Comparison of ENCODE assay signal across 12 cellular contexts in genomic region chr1:226672217-226672838, GRCh38.
DNase-seq lines count a peak whose midpoint lies in the region; ATAC-seq and TF ChIP-seq lines count a peak whose summit lies in the region.
"Had no signal": no experiment of that assay in that cellular context is flagged by ENCODE, and none has a peak within 500 bp of the region (broad histone marks: within the 10 kb centered on the region; RNA-seq: fewer than 3 reads in every experiment).

No MANE protein-coding gene starts in this region.

- peak overlapping the region; percentile 80 for H3K27ac ChIP-seq in 22Rv1
- peak overlapping the region; percentile 86 for H3K27ac ChIP-seq in naive thymus-derived CD4-positive, alpha-beta T cell (ENCODE audit: low read depth, low read length)
- H3K27ac ChIP-seq: right lobe of liver had no signal

- TF ChIP-seq CTCF in 22Rv1 (IDR thresholded peaks at IDR 0.05) (no peak), BE2C (IDR thresholded peaks at IDR 0.05; ENCODE audit: low read depth, low read length) (no peak)

- POLR2A ChIA-PET in naive thymus-derived CD4-positive, alpha-beta T cell (lab: Charles Lee) = interaction anchor here (0.6 to 16.9 kb wide), 9 partner anchors 11 to 61 kb away, joined by 3 to 276 read pairs (median 3); no protein-coding TSS in a partner anchor

- CTCF ChIA-PET in naive thymus-derived CD4-positive, alpha-beta T cell (lab: Charles Lee) = interaction anchor here (1.6 kb wide), 1 partner anchor 40 kb away, joined by 3 read pairs; no protein-coding TSS in a partner anchor

- DNase-seq in DMS53 (lab: John Stamatoyannopoulos, UW) (peak; percentile 89), amniotic epithelial cell (ENCODE audit: low read depth) (peak; percentile 64), BE2C (no peak)
- DNase-seq in naive thymus-derived CD4-positive, alpha-beta T cell = no peak
- DNase-seq in effector CD8-positive, alpha-beta T cell (lab: John Stamatoyannopoulos, UW) = no peak
- DNase-seq: cerebellar nuclear complex, left lung, NCI-H1105, right lobe of liver had no signal

- H3K36me3 Mint-ChIP-seq in naive thymus-derived CD4-positive, alpha-beta T cell = peaks cover 12 to 34% (median 27%) of the 10 kb centered on the region in 5 donors

- no peaks in the 10 kb centered on the region for H3K27me3 ChIP-seq in naive thymus-derived CD4-positive, alpha-beta T cell (ENCODE audit: control insufficient read depth in 2 of 2, insufficient read depth in 2 of 2, low read length in 2 of 2)
- H3K27me3 ChIP-seq in BE2C = no peaks in the 10 kb centered on the region
- H3K27me3 ChIP-seq: left lung, right lobe of liver had no signal

- H3K9me3 ChIP-seq in naive thymus-derived CD4-positive, alpha-beta T cell (ENCODE audit: control insufficient read depth in 2 of 3, low read length in 3 of 3) = no peaks in the 10 kb centered on the region
- H3K9me3 ChIP-seq in BE2C = no peaks in the 10 kb centered on the region
- H3K9me3 ChIP-seq: left lung, right lobe of liver had no signal

- peaks cover 64 to 75% (median 74%) of the 10 kb centered on the region in 7 donors for H3K4me1 Mint-ChIP-seq in naive thymus-derived CD4-positive, alpha-beta T cell

- intact Hi-C loops in naive thymus-derived CD4-positive, alpha-beta T cell (cut with micrococcal nuclease) = no loop called here

- H3K9me3 Mint-ChIP-seq in naive thymus-derived CD4-positive, alpha-beta T cell = peaks cover 0 to 4% (median 0%) of the 10 kb centered on the region in 11 donors

- H3K4me3 Mint-ChIP-seq in naive thymus-derived CD4-positive, alpha-beta T cell = peak overlapping the region in 9 of 10 donors; percentile 17 to 89 (median 55)

- H3K27me3 Mint-ChIP-seq in naive thymus-derived CD4-positive, alpha-beta T cell = peaks cover 0 to 2% (median 0%) of the 10 kb centered on the region in 5 donors

- peaks cover 0 to 13% (median 0%) of the 10 kb centered on the region in 3 experiments for H3K36me3 ChIP-seq in naive thymus-derived CD4-positive, alpha-beta T cell (ENCODE audit: control insufficient read depth in 2 of 3, insufficient read depth in 3 of 3, low read length in 3 of 3)
- H3K36me3 ChIP-seq in BE2C = no peaks in the 10 kb centered on the region
- H3K36me3 ChIP-seq: left lung, right lobe of liver had no signal

- H3K4me1 ChIP-seq in naive thymus-derived CD4-positive, alpha-beta T cell (ENCODE audit: control insufficient read depth in 2 of 2, insufficient read depth in 2 of 2, low read length in 2 of 2) = peaks cover 72 to 78% of the 10 kb centered on the region in 2 donors
- H3K4me1 ChIP-seq in BE2C = no peaks in the 10 kb centered on the region
- H3K4me1 ChIP-seq: right lobe of liver had no signal

- H3K27ac Mint-ChIP-seq in naive thymus-derived CD4-positive, alpha-beta T cell = peak overlapping the region; percentile 4 to 100 (median 99)

- ATAC-seq in naive thymus-derived CD4-positive, alpha-beta T cell = no peak
- ATAC-seq in HG03095 (IDR thresholded peaks at IDR 0.05; ENCODE audit: unreplicated experiment) = no peak
- ATAC-seq in GM18858 (IDR thresholded peaks at IDR 0.05; ENCODE audit: unreplicated experiment) = no peak
- ATAC-seq: left lung, right lobe of liver had no signal

- H3K4me3 ChIP-seq in naive thymus-derived CD4-positive, alpha-beta T cell (ENCODE audit: low read length) = no peak overlapping the region
- H3K4me3 ChIP-seq in BE2C (ENCODE audit: low read depth, low read length) = no peak overlapping the region
- H3K4me3 ChIP-seq: left lung, right lobe of liver had no signal

Comparison
In these comparisons a context has a peak if more than half of its experiments do, and no peak if none do; other contexts are left out.
1. DNase-seq: peak in DMS53 (single experiment) and amniotic epithelial cell (single experiment); none in naive thymus-derived CD4-positive, alpha-beta T cell (0 of 9), BE2C (single experiment) and effector CD8-positive, alpha-beta T cell (single experiment).